Comparison of ENCODE assay signal across 24 cellular contexts in the genomic region with DNA sequence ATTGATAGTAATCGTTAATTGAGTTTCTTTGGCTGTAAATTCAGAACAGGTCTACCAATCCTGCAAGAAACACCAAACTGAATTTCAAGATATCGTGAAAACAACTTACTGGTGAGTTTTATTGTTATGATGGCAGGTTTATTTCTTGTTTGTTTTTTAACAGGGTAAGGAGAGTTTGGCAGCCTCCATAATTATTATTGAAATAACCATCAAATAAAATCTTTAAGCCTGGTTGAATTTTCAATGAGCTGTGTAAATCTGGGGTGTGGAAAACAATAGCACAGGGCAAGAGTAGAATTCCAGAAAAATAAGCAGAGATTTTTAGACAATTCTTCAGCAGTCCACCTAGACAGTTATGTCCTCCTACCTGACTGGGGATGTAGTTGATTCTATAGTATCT.
"Had no signal": no experiment of that assay in that cellular context is flagged by ENCODE, and none has a peak within 500 bp of the region (broad histone marks: within the 10 kb centered on the region; RNA-seq: fewer than 3 reads in every experiment).

No MANE protein-coding gene starts in this region.

- DNase-seq: naive thymus-derived CD8-positive, alpha-beta T cell; nephron progenitor cell; nucleus accumbens; pancreas; psoas muscle; right cardiac atrium; right lobe of liver; sigmoid colon; small intestine; stimulated activated CD4-positive, alpha-beta T cell treated with anti-CD3 and anti-CD28 coated beads, Interleukin-15, amount 100 ng/mL, for 24 hours; stimulated activated CD4-positive, alpha-beta T cell treated with anti-CD3 and anti-CD28 coated beads, Interleukin-2, amount 100 ng/mL, for 24 hours; stimulated activated CD4-positive, alpha-beta T cell treated with anti-CD3 and anti-CD28 coated beads, Interleukin-2, amount 100 ng/mL, for 48 hours; stimulated activated CD4-positive, alpha-beta T cell treated with anti-CD3 and anti-CD28 coated beads, Interleukin-4, amount 100 ng/mL, for 24 hours; stimulated activated naive B cell treated with anti-CD40 and anti-IgM and Interleukin-4, amounts not matched to agents 10 μg/mL and 1 μg/mL and 100 μg/mL, for 72 hours; stimulated activated naive CD4-positive, alpha-beta T cell treated with Interleukin-2 at 50 U/mL for 16 hours; stomach; thyroid gland; trophoblast cell; upper lobe of left lung had no signal

- H3K4me1 ChIP-seq: pancreas, psoas muscle, right lobe of liver, sigmoid colon, thyroid gland, tibial nerve, upper lobe of left lung, vagina had no signal

- H3K27me3 ChIP-seq: neutrophil, pancreas, right lobe of liver, sigmoid colon, stomach, thyroid gland, tibial nerve, upper lobe of left lung, vagina had no signal

- H3K36me3 ChIP-seq: neutrophil, pancreas, right lobe of liver, sigmoid colon, stomach, thoracic aorta, thyroid gland, tibial nerve, upper lobe of left lung, vagina had no signal

- FAIRE-seq: pancreas, small intestine, urothelium cell line had no signal

- H3K9me3 ChIP-seq: neutrophil, pancreas, psoas muscle, right lobe of liver, sigmoid colon, stomach, thoracic aorta, thyroid gland, tibial nerve, upper lobe of left lung, vagina had no signal

- H3K4me3 ChIP-seq: pancreas, psoas muscle, right lobe of liver, sigmoid colon, stomach, thoracic aorta, thyroid gland, tibial nerve, upper lobe of left lung, vagina had no signal
